1 cellular context compared by ENCODE assay signal in genomic region chr15:74391604-74392401, GRCh38.
TF ChIP-seq lines count a peak whose summit lies in the region.

No MANE protein-coding gene starts in this region.

TF ChIP-seq in GM23338, 12 proteins besides CTCF, POLR2A, EP300 and RAD21:
- TF ChIP-seq ZNF462 (CRISPR knock-in tag; IDR thresholded peaks at IDR 0.05): no peak
- no peak for TF ChIP-seq ZNF114 (CRISPR knock-in tag; IDR thresholded peaks at IDR 0.05)
- TF ChIP-seq POLR2AphosphoS5 (IDR thresholded peaks at IDR 0.05; ENCODE audit: low read depth): no peak
